ENCODE assay signal across 8 cellular contexts in the genomic region with DNA sequence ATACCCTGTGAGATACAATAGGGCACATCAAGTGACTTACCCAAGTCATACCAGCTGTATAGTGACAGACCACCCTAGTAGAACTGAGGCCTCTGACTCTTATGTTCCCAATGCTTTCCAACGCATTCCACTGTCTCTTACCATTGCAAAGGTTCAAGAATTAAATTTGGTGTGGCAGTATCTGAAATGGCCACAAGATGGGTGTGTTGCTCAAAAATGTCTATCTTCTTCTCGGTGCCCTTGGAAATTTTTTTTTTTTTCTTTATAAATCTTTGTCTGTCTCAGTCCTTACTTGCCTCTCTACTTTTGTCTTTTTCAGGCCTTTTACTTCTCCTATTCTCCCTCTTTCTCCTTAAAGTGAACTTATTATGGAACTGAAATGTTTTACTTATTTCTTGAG. TPM values are rescaled to one million over a fixed set of nuclear protein-coding genes. Genes with fewer than 3 reads are reported as not detected.
A peak's percentile ranks its signal among the peaks of the same experiment; 100 is the strongest.
DNase-seq lines count a peak whose midpoint lies in the region; ATAC-seq and TF ChIP-seq lines count a peak whose summit lies in the region.

No MANE protein-coding gene starts in this region.

- no peaks in the 10 kb centered on the region for H3K27me3 Mint-ChIP-seq in naive B cell

- peak; percentile 71 for TF ChIP-seq CTCF in AG10803 (conservative IDR thresholded peaks at IDR 0.05; ENCODE audit: low read length)
- TF ChIP-seq CTCF in GM12865 (IDR thresholded peaks at IDR 0.05; ENCODE audit: insufficient read depth, low read depth, low read length, missing control alignments), result peak; percentile 56
- TF ChIP-seq CTCF in PC-9 (conservative IDR thresholded peaks at IDR 0.05), result peak; percentile 74

- DNase-seq in AG10803 (ENCODE audit: low read depth), result peak; percentile 62
- DNase-seq in GM12865 (ENCODE audit: low read depth), result peak; percentile 47
- DNase-seq in PC-9, result no peak
- peak; percentile 75 for DNase-seq in dermis blood vessel endothelial cell
- peak; percentile 29 for DNase-seq in naive B cell
- no peak for DNase-seq in NK-92 (lab: John Stamatoyannopoulos, UW; ENCODE audit: unreplicated experiment)

- no TSS peak for BruUV-seq in PC-9 (replicated peaks; lab: Mats Ljungman, UMichigan)

- no peaks in the 10 kb centered on the region for H3K4me1 ChIP-seq in PC-9 (replicated peaks; ENCODE audit: insufficient read depth)

- H3K27ac ChIP-seq in PC-9, result no peak overlapping the region

- CTCF ChIA-PET in PC-9 (lab: Charles Lee), result interaction anchor here (0.7 kb wide), 1 partner anchor 288 kb away, joined by 4 read pairs; no protein-coding TSS in a partner anchor

- H3K4me1 Mint-ChIP-seq in naive B cell, result peaks cover 14 to 17% (median 15%) of the 10 kb centered on the region in 3 donors

- H3K4me3 ChIP-seq in AG10803 (ENCODE audit: low read length) (no peak overlapping the region), GM12865 (ENCODE audit: low read depth, low read length) (no peak overlapping the region), PC-9 (no peak overlapping the region)

- no peaks in the 10 kb centered on the region for H3K9me2 ChIP-seq in PC-9 (ENCODE audit: insufficient read depth)

- intact Hi-C loops in PC-9 (cut with micrococcal nuclease; ENCODE audit: unreplicated experiment), result loop anchor here (1.0 kb wide), 1 partner anchor 268 kb away; no protein-coding TSS in a partner anchor

- H4K20me1 ChIP-seq in PC-9 (ENCODE audit: insufficient read depth), result peaks cover 4% of the 10 kb centered on the region; the same call in 1 of the 2 replicates

- ATAC-seq in naive B cell (ENCODE audit: low read depth in 2 of 2), result peak; percentile 40 to 60
- no peak for ATAC-seq in GM19035 (IDR thresholded peaks at IDR 0.05; ENCODE audit: unreplicated experiment)
- no peak for ATAC-seq in GM18502 (IDR thresholded peaks at IDR 0.05; ENCODE audit: poor library complexity, unreplicated experiment)

- H3K4me2 ChIP-seq in PC-9, result no peak overlapping the region

- no peaks in the 10 kb centered on the region for H3F3A ChIP-seq in PC-9 (ENCODE audit: insufficient read depth, low read depth)

- POLR2A ChIA-PET in PC-9 (lab: Charles Lee; ENCODE audit: unreplicated experiment), result no interaction called here

- no peaks in the 10 kb centered on the region for H3K79me2 ChIP-seq in PC-9 (ENCODE audit: low read depth)

- H3K27ac Mint-ChIP-seq in naive B cell, result peak overlapping the region in 3 of 6 donors; percentile 0 to 34 (median 14)

- H3K9me3 Mint-ChIP-seq in naive B cell, result no peaks in the 10 kb centered on the region

- peaks cover 8% of the 10 kb centered on the region; the same call in 1 of the 2 replicates for H3K36me3 ChIP-seq in PC-9 (ENCODE audit: low read depth)

- H3K36me3 Mint-ChIP-seq in naive B cell, result peaks cover 20 to 32% of the 10 kb centered on the region in 2 donors

- no peak overlapping the region for H2AFZ ChIP-seq in PC-9

- no peaks in the 10 kb centered on the region for H3K27me3 ChIP-seq in PC-9 (ENCODE audit: insufficient read depth, low read depth)

- H3K4me3 Mint-ChIP-seq in naive B cell, result no peak overlapping the region

- H3K9me3 ChIP-seq in PC-9 (ENCODE audit: insufficient read depth, low read depth), result no peaks in the 10 kb centered on the region

RNA-seq across cellular contexts. Expression of a gene that starts 48.4 kb away (rescaled TPM):
- total RNA-seq in PC-9 (2021) (1.6 and 3.7 TPM in 2 replicates), dermis blood vessel endothelial cell (0.33 and 0.68 TPM in 2 replicates)
- not detected for polyA plus RNA-seq in naive B cell (ENCODE audit: low read depth in 6 of 6)

Comparison
In these comparisons a context has a peak if more than half of its experiments do, and no peak if none do; other contexts are left out.
1. DNase-seq: peak in AG10803 (single experiment), GM12865 (single experiment), dermis blood vessel endothelial cell (single experiment) and naive B cell (single experiment); none in PC-9 (0 of 2) and NK-92 (single experiment).
2. ATAC-seq: peak in naive B cell (2 of 2); none in GM19035 (single experiment) and GM18502 (single experiment).
3. Peak in every context shown above with its lines, with median percentiles within 50 percentile points of each other: CTCF ChIP-seq.